8 cellular contexts compared by ENCODE assay signal in genomic region chr6:2157441-2158127, GRCh38.
A peak's percentile ranks its signal among the peaks of the same experiment; 100 is the strongest.
DNase-seq lines count a peak whose midpoint lies in the region; ATAC-seq, FAIRE-seq and TF ChIP-seq lines count a peak whose summit lies in the region.

No MANE protein-coding gene starts in this region.

- peak overlapping the region; percentile 12 for H2AFZ ChIP-seq in osteoblast (ENCODE audit: low read length)

- H3K27ac Mint-ChIP-seq in natural killer cell, result no peak overlapping the region

- peaks cover 18 to 26% of the 10 kb centered on the region in 2 donors for H3K4me1 Mint-ChIP-seq in natural killer cell

- DNase-seq in GM12892 (ENCODE audit: insufficient read length), result no peak
- DNase-seq in amniotic stem cell (lab: John Stamatoyannopoulos, UW), result peak; percentile 34
- no peak for DNase-seq in osteoblast (ENCODE audit: insufficient read length, low spot score, missing footprints)
- no peak for DNase-seq in GOT3 (lab: John Stamatoyannopoulos, UW)
- DNase-seq in natural killer cell, result no peak
- no peak for DNase-seq in NCI-H146 (lab: John Stamatoyannopoulos, UW)

- no peak overlapping the region for H3K4me3 Mint-ChIP-seq in natural killer cell

- H3K27ac ChIP-seq in osteoblast (ENCODE audit: low read depth, low read length), result peak overlapping the region; percentile 82

- H3K36me3 Mint-ChIP-seq in natural killer cell, result no peaks in the 10 kb centered on the region

- peaks cover 38% of the 10 kb centered on the region for H3K4me1 ChIP-seq in osteoblast (ENCODE audit: insufficient read depth, low read length)

- no peaks in the 10 kb centered on the region for H3K27me3 ChIP-seq in osteoblast (ENCODE audit: insufficient read depth, low read length)

- ATAC-seq in HG02870 (IDR thresholded peaks at IDR 0.05; ENCODE audit: unreplicated experiment) (peak; percentile 74), HG03342 (IDR thresholded peaks at IDR 0.05; ENCODE audit: unreplicated experiment) (no peak), natural killer cell (no peak)

- FAIRE-seq in GM12892 (lab: Jason Lieb, UNC), result peak; percentile 67

- TF ChIP-seq POLR2A in GM12892 (IDR thresholded peaks at IDR 0.05; ENCODE audit: low read depth, low read length), result no peak

- no peaks in the 10 kb centered on the region for H3K9me3 Mint-ChIP-seq in natural killer cell

- H3K36me3 ChIP-seq in osteoblast (ENCODE audit: insufficient read depth, low read length), result no peaks in the 10 kb centered on the region

- no peak for TF ChIP-seq CTCF in osteoblast (IDR thresholded peaks at IDR 0.05; ENCODE audit: extremely low read depth, low read depth, low read length)
- no peak for TF ChIP-seq CTCF in natural killer cell (IDR thresholded peaks at IDR 0.05)

- H4K20me1 ChIP-seq in osteoblast (ENCODE audit: insufficient read depth, low read length), result no peaks in the 10 kb centered on the region

- intact Hi-C loops in natural killer cell (cut with micrococcal nuclease), result no loop called here

- H3K27me3 Mint-ChIP-seq in natural killer cell (ENCODE audit: low read depth in 2 of 2), result no peaks in the 10 kb centered on the region

- peaks cover 13% of the 10 kb centered on the region for H3K79me2 ChIP-seq in osteoblast (ENCODE audit: insufficient read depth, low read length)

- H3K9me3 ChIP-seq in osteoblast (ENCODE audit: low read depth, low read length), result no peaks in the 10 kb centered on the region

- peak overlapping the region; percentile 82 for H3K4me2 ChIP-seq in osteoblast (ENCODE audit: insufficient read depth, low read length)

- H3K4me3 ChIP-seq in osteoblast (ENCODE audit: insufficient read depth, low read length), result peak overlapping the region; percentile 43
